In genomic region chr3:170811928-170812591, GRCh38 we compare ENCODE assay signal across 8 cellular contexts. TPM values are rescaled to one million over a fixed set of nuclear protein-coding genes. Genes with fewer than 3 reads are reported as not detected.
DNase-seq lines count a peak whose midpoint lies in the region; ATAC-seq and TF ChIP-seq lines count a peak whose summit lies in the region.

No MANE protein-coding gene starts in this region.

- H3K9me3 ChIP-seq in thyroid gland: no peaks in the 10 kb centered on the region

- 59 to 61% methylated on average over 8 of the region's 8 CpGs for WGBS in thyroid gland, 2 donors

- POLR2A ChIA-PET in RWPE1 (lab: Yijun Ruan, JAX; ENCODE audit: low non-redundant PET): no interaction called here

- no peak for TF ChIP-seq POLR2A in thyroid gland (IDR thresholded peaks at IDR 0.05)

- CTCF ChIA-PET in RWPE1 (lab: Yijun Ruan, JAX): interaction anchor here (0.5 to 7.1 kb wide), 33 partner anchors 8 to 1143 kb away, joined by 3 to 87 read pairs (median 3); partner anchors contain the start of gene CLDN11

- H3K4me3 ChIP-seq in fibroblast of villous mesenchyme (ENCODE audit: low read depth, low read length) (no peak overlapping the region), thyroid gland (replicated peaks in 1 of 3) (no peak overlapping the region)

- H3K27ac ChIP-seq in RWPE1: peak overlapping the region; percentile 60
- no peak overlapping the region for H3K27ac ChIP-seq in thyroid gland

- intact Hi-C loops in thyroid gland (cut with DNase I): loop anchor here (5.0 kb wide), 1 partner anchor 395 kb away; the partner anchor contains the start of gene CLDN11

- no peaks in the 10 kb centered on the region for H3K36me3 ChIP-seq in thyroid gland

- TF ChIP-seq CTCF in RWPE1 (conservative IDR thresholded peaks at IDR 0.05; ENCODE audit: low read depth): peak; percentile 85
- peak; percentile 92 for TF ChIP-seq CTCF in fibroblast of villous mesenchyme (IDR thresholded peaks at IDR 0.05; ENCODE audit: insufficient read depth, low read depth, low read length)
- peak in 2 of 3 donors; percentile 87 to 90 for TF ChIP-seq CTCF in omental fat pad (IDR thresholded peaks at IDR 0.05)
- peak; percentile 88 to 99 (median 94) for TF ChIP-seq CTCF in thyroid gland (IDR thresholded peaks at IDR 0.05)

- ATAC-seq in GM21786 (IDR thresholded peaks at IDR 0.05; ENCODE audit: unreplicated experiment): peak; percentile 83
- ATAC-seq in omental fat pad (ENCODE audit: low FRiP score): peak; percentile 67

- DNase-seq in DMS 273 (lab: John Stamatoyannopoulos, UW; ENCODE audit: unreplicated experiment) (peak; percentile 96), M059J (ENCODE audit: low read depth) (peak; percentile 89), RWPE1 (ENCODE audit: low spot score) (peak; percentile 83), fibroblast of villous mesenchyme (ENCODE audit: low read depth) (peak; percentile 95), omental fat pad (ENCODE audit: low spot score) (no peak), thyroid gland (peak; percentile 64 to 68)
- peak; percentile 14 to 42 for DNase-seq in activated T-helper 1 cell treated with anti-CD3 and anti-CD28 coated beads, Interleukin-2, amount 50 U/mL, for 16 hours (ENCODE audit: low read depth in 1 of 2, low spot score in 1 of 2)

- peaks cover 3 to 4% of the 10 kb centered on the region in 2 donors for H3K4me1 ChIP-seq in thyroid gland

- H3K27me3 ChIP-seq in thyroid gland: no peaks in the 10 kb centered on the region

RNA-seq across cellular contexts. Expression of gene RPL22L1, which starts 57.9 kb away (rescaled TPM):
- 64.3 and 106 TPM in 2 replicates for total RNA-seq in M059J (2014; rRNA removed; shearing (Covaris generic))
- total RNA-seq in fibroblast of villous mesenchyme (126 and 218 TPM in 2 replicates), omental fat pad (100 to 1,000 TPM in 1 of 4 donors, 10 to 100 TPM in 3; 84.2 to 108 (median 98.3) TPM), thyroid gland (100 to 1,000 TPM in 1 of 4 donors, 10 to 100 TPM in 3; 29.9 to 142 (median 56.8) TPM)
